ENCODE assay signal across 20 cellular contexts in the genomic region with DNA sequence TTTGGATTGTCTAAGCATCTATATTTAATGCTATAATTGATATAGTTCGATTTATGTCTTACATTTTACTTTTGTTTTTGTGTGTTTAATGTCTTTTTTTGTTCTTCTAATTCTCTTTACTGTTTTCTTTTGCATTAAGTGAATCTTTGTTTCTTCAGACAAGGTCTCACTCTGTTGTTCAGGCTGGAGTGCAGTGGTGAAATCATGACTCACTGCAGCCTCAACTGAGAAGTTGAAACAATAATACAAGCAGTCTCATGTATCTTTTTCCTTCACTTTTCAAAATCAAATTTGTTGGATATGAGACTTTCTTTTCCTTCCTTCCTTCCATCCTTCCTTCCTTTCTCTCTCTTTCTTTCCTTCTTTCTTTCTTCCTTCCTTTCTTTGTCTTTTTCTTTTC.
"Had no signal": no experiment of that assay in that cellular context is flagged by ENCODE, and none has a peak within 500 bp of the region (broad histone marks: within the 10 kb centered on the region; RNA-seq: fewer than 3 reads in every experiment).

No MANE protein-coding gene starts in this region.

- H3K36me3 Mint-ChIP-seq: activated CD8-positive, alpha-beta memory T cell treated with anti-CD3 and anti-CD28 coated beads, Interleukin-2, amount 10 ng/mL, durations not matched to agents 7 days and 5 days; activated naive CD8-positive, alpha-beta T cell treated with anti-CD3 and anti-CD28 coated beads for 36 hours had no signal

- H3K4me1 ChIP-seq: heart right ventricle, left ventricle myocardium inferior, prostate gland, right atrium auricular region, transverse colon, vagina had no signal

- H3K9me3 Mint-ChIP-seq: stimulated activated naive CD8-positive, alpha-beta T cell treated with anti-CD3 and anti-CD28 coated beads, Interleukin-15, Interleukin-2, amounts not matched to agents 100 ng/mL and 50 ng/mL, for 24 hours had no signal

- H3K4me3 Mint-ChIP-seq: activated CD4-positive, alpha-beta memory T cell treated with anti-CD3 and anti-CD28 coated beads, Interleukin-2, amount 10 ng/mL, durations not matched to agents 7 days and 5 days; activated CD8-positive, alpha-beta memory T cell treated with anti-CD3 and anti-CD28 coated beads, Interleukin-2, amount 10 ng/mL, durations not matched to agents 7 days and 5 days; activated naive CD8-positive, alpha-beta T cell treated with anti-CD3 and anti-CD28 coated beads for 36 hours; central memory CD8-positive, alpha-beta T cell; nephron progenitor cell; stimulated activated naive CD8-positive, alpha-beta T cell treated with anti-CD3 and anti-CD28 coated beads, Interleukin-15, Interleukin-2, amounts not matched to agents 100 ng/mL and 50 ng/mL, for 24 hours; T-helper 2 cell treated with Interferon-gamma antibody and Interleukin-4, amounts not matched to agents 5 μg/mL and 100 μg/mL, for 36 hours had no signal

- H3K27me3 Mint-ChIP-seq: activated CD4-positive, alpha-beta memory T cell treated with anti-CD3 and anti-CD28 coated beads, Interleukin-2, amount 10 ng/mL, durations not matched to agents 7 days and 5 days; activated CD8-positive, alpha-beta memory T cell treated with anti-CD3 and anti-CD28 coated beads, Interleukin-2, amount 10 ng/mL, durations not matched to agents 7 days and 5 days; activated naive CD8-positive, alpha-beta T cell treated with anti-CD3 and anti-CD28 coated beads for 36 hours; central memory CD8-positive, alpha-beta T cell; stimulated activated naive CD8-positive, alpha-beta T cell treated with anti-CD3 and anti-CD28 coated beads, Interleukin-15, Interleukin-2, amounts not matched to agents 100 ng/mL and 50 ng/mL, for 24 hours had no signal

- DNase-seq: activated CD4-positive, alpha-beta memory T cell treated with anti-CD3 and anti-CD28 coated beads, Interleukin-2, amount 10 ng/mL, durations not matched to agents 7 days and 5 days; activated CD4-positive, alpha-beta T cell treated with anti-CD3 and anti-CD28 coated beads for 48 hours; activated CD4-positive, CD25-positive, alpha-beta regulatory T cell; activated CD8-positive, alpha-beta memory T cell treated with anti-CD3 and anti-CD28 coated beads, Interleukin-2, amount 10 ng/mL, durations not matched to agents 7 days and 5 days; activated naive CD4-positive, alpha-beta T cell; activated naive CD8-positive, alpha-beta T cell treated with anti-CD3 and anti-CD28 coated beads for 36 hours; amniotic stem cell; brain microvascular endothelial cell; heart right ventricle; left ventricle myocardium inferior; mammary epithelial cell; nephron progenitor cell; transverse colon had no signal

- H3K27me3 ChIP-seq: brain microvascular endothelial cell, heart right ventricle, right atrium auricular region, transverse colon, vagina had no signal

- H3K4me3 ChIP-seq: coronary artery, heart right ventricle, left ventricle myocardium inferior, prostate gland, right atrium auricular region, transverse colon, vagina had no signal

- H3K27ac Mint-ChIP-seq: activated CD4-positive, alpha-beta memory T cell treated with anti-CD3 and anti-CD28 coated beads, Interleukin-2, amount 10 ng/mL, durations not matched to agents 7 days and 5 days; activated CD8-positive, alpha-beta memory T cell treated with anti-CD3 and anti-CD28 coated beads, Interleukin-2, amount 10 ng/mL, durations not matched to agents 7 days and 5 days; activated naive CD8-positive, alpha-beta T cell treated with anti-CD3 and anti-CD28 coated beads for 36 hours; nephron progenitor cell; stimulated activated naive CD8-positive, alpha-beta T cell treated with anti-CD3 and anti-CD28 coated beads, Interleukin-15, Interleukin-2, amounts not matched to agents 100 ng/mL and 50 ng/mL, for 24 hours; T-helper 2 cell treated with Interferon-gamma antibody and Interleukin-4, amounts not matched to agents 5 μg/mL and 100 μg/mL, for 36 hours had no signal

- H3K9me3 ChIP-seq: heart right ventricle, left ventricle myocardium inferior, prostate gland, right atrium auricular region, transverse colon, vagina had no signal

- H3K4me1 Mint-ChIP-seq: activated CD4-positive, alpha-beta memory T cell treated with anti-CD3 and anti-CD28 coated beads, Interleukin-2, amount 10 ng/mL, durations not matched to agents 7 days and 5 days; activated CD8-positive, alpha-beta memory T cell treated with anti-CD3 and anti-CD28 coated beads, Interleukin-2, amount 10 ng/mL, durations not matched to agents 7 days and 5 days; activated naive CD8-positive, alpha-beta T cell treated with anti-CD3 and anti-CD28 coated beads for 36 hours; central memory CD8-positive, alpha-beta T cell; nephron progenitor cell had no signal

- H3K36me3 ChIP-seq: brain microvascular endothelial cell, heart right ventricle, left ventricle myocardium inferior, prostate gland, right atrium auricular region, transverse colon, vagina had no signal

- H3K27ac ChIP-seq: brain microvascular endothelial cell, coronary artery, heart right ventricle, left ventricle myocardium inferior, prostate gland, right atrium auricular region, transverse colon, vagina had no signal
